In genomic region chr6:3280866-3281465, GRCh38 we compare ENCODE assay signal across 14 cellular contexts. TPM values are rescaled to one million over a fixed set of nuclear protein-coding genes. Genes with fewer than 3 reads are reported as not detected.
DNase-seq lines count a peak whose midpoint lies in the region; ATAC-seq and TF ChIP-seq lines count a peak whose summit lies in the region.
"Had no signal": no experiment of that assay in that cellular context is flagged by ENCODE, and none has a peak within 500 bp of the region (broad histone marks: within the 10 kb centered on the region; RNA-seq: fewer than 3 reads in every experiment).

No MANE protein-coding gene starts in this region.

- POLR2A ChIA-PET in RWPE1 (lab: Yijun Ruan, JAX; ENCODE audit: low non-redundant PET): no interaction called here

- no peaks in the 10 kb centered on the region for H3K36me3 ChIP-seq in thoracic aorta

- no peaks in the 10 kb centered on the region for H3K9me3 ChIP-seq in thoracic aorta
- H3K9me3 ChIP-seq: colonic mucosa had no signal

- no peak for TF ChIP-seq CTCF in RWPE1 (conservative IDR thresholded peaks at IDR 0.05; ENCODE audit: low read depth)
- TF ChIP-seq CTCF in choroid plexus epithelial cell (conservative IDR thresholded peaks at IDR 0.05; ENCODE audit: low read depth, low read length): no peak
- TF ChIP-seq CTCF in thoracic aorta (IDR thresholded peaks at IDR 0.05): no peak

- DNase-seq in RWPE1 (ENCODE audit: low spot score) (no peak), choroid plexus epithelial cell (ENCODE audit: low read depth) (peak; percentile 61), mesenteric fat pad (ENCODE audit: low spot score) (peak; percentile 82), thoracic aorta (ENCODE audit: low spot score) (no peak), EL (no peak)
- DNase-seq: activated CD8-positive, alpha-beta memory T cell treated with anti-CD3 and anti-CD28 coated beads, Interleukin-2, amount 50 U/mL, for 4 hours; colonic mucosa; NCI-H1436; OCI-M1; stimulated activated CD4-positive, alpha-beta T cell treated with anti-CD3 and anti-CD28 coated beads, Interleukin-4, amount 100 ng/mL, for 1 hour had no signal

- no peak for ATAC-seq in thoracic aorta (ENCODE audit: insufficient number of reproducible peaks, low FRiP score, low read depth)
- no peak for ATAC-seq in HG03045 (IDR thresholded peaks at IDR 0.05; ENCODE audit: unreplicated experiment)
- no peak for ATAC-seq in HG02973 (IDR thresholded peaks at IDR 0.05; ENCODE audit: unreplicated experiment)
- ATAC-seq: activated naive CD4-positive, alpha-beta T cell treated with anti-CD3 and anti-CD28 coated beads, Interleukin-2, amount 50 U/mL, for 72 hours had no signal

- H3K27ac ChIP-seq in RWPE1 (peak overlapping the region; percentile 67), thoracic aorta (peak overlapping the region; percentile 40)
- H3K27ac ChIP-seq: colonic mucosa had no signal

- CTCF ChIA-PET in RWPE1 (lab: Yijun Ruan, JAX): interaction anchor here (0.5 to 2.1 kb wide), 3 partner anchors 134 to 452 kb away, joined by 4 to 21 read pairs (median 4); no protein-coding TSS in a partner anchor

- peaks cover 9 to 32% of the 10 kb centered on the region in 2 donors for H3K4me1 ChIP-seq in thoracic aorta (ENCODE audit: control insufficient read depth in 1 of 2, low read depth in 2 of 2)
- H3K4me1 ChIP-seq: colonic mucosa had no signal

- no peak overlapping the region for H3K4me3 ChIP-seq in choroid plexus epithelial cell (ENCODE audit: low read depth, low read length)
- H3K4me3 ChIP-seq in thoracic aorta: no peak overlapping the region
- H3K4me3 ChIP-seq: colonic mucosa had no signal

- H3K27me3 ChIP-seq in thoracic aorta (replicated peaks; ENCODE audit: insufficient read depth): no peaks in the 10 kb centered on the region
- H3K27me3 ChIP-seq: colonic mucosa had no signal

RNA-seq across cellular contexts. Expression of gene PSMG4, which starts 22.2 kb away (rescaled TPM):
- total RNA-seq in mesenteric fat pad (18.7 TPM), thoracic aorta (10 to 100 TPM; 19.4 to 29.0 TPM)

RNA-seq across cellular contexts. Expression of gene TUBB2B, which starts 53.5 kb away (rescaled TPM):
- total RNA-seq in mesenteric fat pad: 12.2 TPM
- total RNA-seq in thoracic aorta: 1 to 10 TPM; 1.8 to 3.2 TPM
- total RNA-seq: CD4-positive, alpha-beta T cell had no signal

Comparison
In these comparisons a context has a peak if more than half of its experiments do, and no peak if none do; other contexts are left out.
1. DNase-seq: peak in choroid plexus epithelial cell (single experiment) and mesenteric fat pad (single experiment); none in RWPE1 (single experiment), thoracic aorta (single experiment) and EL (single experiment).